ENCODE assay signal across 17 cellular contexts in the genomic region with DNA sequence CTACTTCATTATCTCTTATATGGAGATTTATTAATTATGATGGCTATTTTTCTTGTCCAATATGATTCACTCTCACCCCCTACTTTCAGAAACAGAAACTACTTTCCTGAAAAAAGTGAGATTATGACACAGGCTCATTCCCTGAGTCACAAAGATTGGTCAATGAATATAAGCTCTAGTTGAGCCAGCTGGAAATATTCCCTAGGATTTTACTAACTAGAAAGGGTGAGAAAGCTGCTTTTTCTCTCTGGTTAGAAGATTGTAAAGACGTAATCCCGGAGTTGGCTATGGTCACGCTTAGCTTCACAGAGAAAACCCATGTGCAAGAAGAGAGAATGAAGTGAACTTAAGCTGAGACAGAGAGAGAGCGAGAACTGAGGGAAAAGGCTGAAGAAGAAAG.
DNase-seq lines count a peak whose midpoint lies in the region; ATAC-seq and TF ChIP-seq lines count a peak whose summit lies in the region.
"Had no signal": no experiment of that assay in that cellular context is flagged by ENCODE, and none has a peak within 500 bp of the region (broad histone marks: within the 10 kb centered on the region; RNA-seq: fewer than 3 reads in every experiment).

No MANE protein-coding gene starts in this region.

- POLR2A ChIA-PET in AG04449 (lab: Yijun Ruan, JAX): interaction anchor here (0.9 to 1.0 kb wide), 2 partner anchors 9 to 222 kb away, joined by 3 to 4 read pairs; no protein-coding TSS in a partner anchor
- POLR2A ChIA-PET in activated CD4-positive, alpha-beta memory T cell treated with anti-CD3 and anti-CD28 coated beads, Interleukin-2, amount 10 ng/mL, durations not matched to agents 7 days and 5 days (lab: Charles Lee): interaction anchor here (1.2 to 3.0 kb wide), 2 partner anchors 13 to 18 kb away, joined by 3 to 9 read pairs; no protein-coding TSS in a partner anchor

- TF ChIP-seq CTCF in AG04449 (IDR thresholded peaks at IDR 0.05; ENCODE audit: insufficient read depth, low read length, missing control alignments) (no peak), choroid plexus epithelial cell (conservative IDR thresholded peaks at IDR 0.05; ENCODE audit: low read depth, low read length) (no peak)

- H3K27ac Mint-ChIP-seq in activated CD4-positive, alpha-beta memory T cell treated with anti-CD3 and anti-CD28 coated beads, Interleukin-2, amount 10 ng/mL, durations not matched to agents 7 days and 5 days: no peak overlapping the region
- H3K27ac Mint-ChIP-seq: activated CD8-positive, alpha-beta T cell treated with anti-CD3 and anti-CD28 coated beads, Interleukin-2, amount 10 ng/mL, durations not matched to agents 7 days and 5 days; neural progenitor cell had no signal

- H3K4me3 ChIP-seq in AG04449 (ENCODE audit: low read depth, low read length): no peak overlapping the region
- no peak overlapping the region for H3K4me3 ChIP-seq in choroid plexus epithelial cell (ENCODE audit: low read depth, low read length)
- H3K4me3 ChIP-seq: neural progenitor cell had no signal

- no peak overlapping the region for H3K4me3 Mint-ChIP-seq in activated CD4-positive, alpha-beta memory T cell treated with anti-CD3 and anti-CD28 coated beads, Interleukin-2, amount 10 ng/mL, durations not matched to agents 7 days and 5 days
- H3K4me3 Mint-ChIP-seq: activated CD8-positive, alpha-beta T cell treated with anti-CD3 and anti-CD28 coated beads, Interleukin-2, amount 10 ng/mL, durations not matched to agents 7 days and 5 days; neural progenitor cell had no signal

- no peaks in the 10 kb centered on the region for H3K36me3 Mint-ChIP-seq in activated CD4-positive, alpha-beta memory T cell treated with anti-CD3 and anti-CD28 coated beads, Interleukin-2, amount 10 ng/mL, durations not matched to agents 7 days and 5 days (ENCODE audit: low read depth)
- H3K36me3 Mint-ChIP-seq: neural progenitor cell had no signal

- no peaks in the 10 kb centered on the region for H3K9me3 Mint-ChIP-seq in activated CD4-positive, alpha-beta memory T cell treated with anti-CD3 and anti-CD28 coated beads, Interleukin-2, amount 10 ng/mL, durations not matched to agents 7 days and 5 days
- H3K9me3 Mint-ChIP-seq: neural progenitor cell had no signal

- CTCF ChIA-PET in AG04449 (lab: Yijun Ruan, JAX): interaction anchor here (1.2 to 2.5 kb wide), 4 partner anchors 9 to 498 kb away, joined by 3 to 10 read pairs (median 7); no protein-coding TSS in a partner anchor
- CTCF ChIA-PET in activated CD4-positive, alpha-beta memory T cell treated with anti-CD3 and anti-CD28 coated beads, Interleukin-2, amount 10 ng/mL, durations not matched to agents 7 days and 5 days (lab: Charles Lee): interaction anchor here (1.2 kb wide), 1 partner anchor 10 kb away, joined by 3 read pairs; no protein-coding TSS in a partner anchor

- DNase-seq in AG04449 (ENCODE audit: low read depth, low spot score): peak; percentile 29
- DNase-seq in HCEC 1CT: peak; percentile 80
- DNase-seq in choroid plexus epithelial cell (ENCODE audit: low read depth): peak; percentile 65
- no peak for DNase-seq in left lobe of liver (ENCODE audit: low spot score)
- no peak for DNase-seq in cerebellar cortex (ENCODE audit: low spot score)
- no peak for DNase-seq in activated CD4-positive, alpha-beta memory T cell treated with anti-CD3 and anti-CD28 coated beads, Interleukin-2, amount 10 ng/mL, durations not matched to agents 7 days and 5 days
- DNase-seq: activated CD8-positive, alpha-beta T cell treated with anti-CD3 and anti-CD28 coated beads, Interleukin-2, amount 10 ng/mL, durations not matched to agents 7 days and 5 days; activated effector memory CD4-positive, alpha-beta T cell treated with Interleukin-2 at 50 U/mL for 16 hours; BE2C; brain microvascular endothelial cell; DMS79; mesendoderm; NCI-H2081 treated with DMSO at 0.1 percent for 48 hours; T1000 had no signal

- H3K4me1 Mint-ChIP-seq in activated CD4-positive, alpha-beta memory T cell treated with anti-CD3 and anti-CD28 coated beads, Interleukin-2, amount 10 ng/mL, durations not matched to agents 7 days and 5 days: peaks cover 47% of the 10 kb centered on the region
- H3K4me1 Mint-ChIP-seq: neural progenitor cell had no signal

- ATAC-seq in left lobe of liver (peak; percentile 63), HG03045 (IDR thresholded peaks at IDR 0.05; ENCODE audit: unreplicated experiment) (no peak), HG02798 (IDR thresholded peaks at IDR 0.05; ENCODE audit: poor library complexity, unreplicated experiment) (no peak)
- ATAC-seq: activated CD8-positive, alpha-beta T cell treated with anti-CD3 and anti-CD28 coated beads, Interleukin-2, amount 10 ng/mL, durations not matched to agents 7 days and 5 days had no signal

- no peaks in the 10 kb centered on the region for H3K27me3 Mint-ChIP-seq in activated CD4-positive, alpha-beta memory T cell treated with anti-CD3 and anti-CD28 coated beads, Interleukin-2, amount 10 ng/mL, durations not matched to agents 7 days and 5 days

Comparison
In these comparisons a context has a peak if more than half of its experiments do, and no peak if none do; other contexts are left out.
1. DNase-seq: peak in AG04449 (single experiment), HCEC 1CT (single experiment) and choroid plexus epithelial cell (single experiment); none in left lobe of liver (single experiment), cerebellar cortex (single experiment) and activated CD4-positive, alpha-beta memory T cell treated with anti-CD3 and anti-CD28 coated beads, Interleukin-2, amount 10 ng/mL, durations not matched to agents 7 days and 5 days (single experiment).